8 cellular contexts compared by ENCODE assay signal in genomic region chr12:1594295-1595025, GRCh38. TPM values are rescaled to one million over a fixed set of nuclear protein-coding genes. Genes with fewer than 3 reads are reported as not detected.
A peak's percentile ranks its signal among the peaks of the same experiment; 100 is the strongest.
DNase-seq lines count a peak whose midpoint lies in the region; ATAC-seq, FAIRE-seq and TF ChIP-seq lines count a peak whose summit lies in the region.

A gene with protein sequence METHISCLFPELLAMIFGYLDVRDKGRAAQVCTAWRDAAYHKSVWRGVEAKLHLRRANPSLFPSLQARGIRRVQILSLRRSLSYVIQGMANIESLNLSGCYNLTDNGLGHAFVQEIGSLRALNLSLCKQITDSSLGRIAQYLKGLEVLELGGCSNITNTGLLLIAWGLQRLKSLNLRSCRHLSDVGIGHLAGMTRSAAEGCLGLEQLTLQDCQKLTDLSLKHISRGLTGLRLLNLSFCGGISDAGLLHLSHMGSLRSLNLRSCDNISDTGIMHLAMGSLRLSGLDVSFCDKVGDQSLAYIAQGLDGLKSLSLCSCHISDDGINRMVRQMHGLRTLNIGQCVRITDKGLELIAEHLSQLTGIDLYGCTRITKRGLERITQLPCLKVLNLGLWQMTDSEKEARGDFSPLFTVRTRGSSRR (minus strand): TSS chr12:1594581. CDS start chr12:1594066, 515 bp downstream.

- POLR2A ChIA-PET in HepG2 (lab: Yijun Ruan, JAX) = no interaction called here

- no peaks in the 10 kb centered on the region for H3K9me3 ChIP-seq in HepG2 (ENCODE audit: low read length)

- FAIRE-seq in HepG2 (lab: Jason Lieb, UNC) = no peak

- peaks cover 52% of the 10 kb centered on the region for H3K4me1 ChIP-seq in HepG2 (ENCODE audit: insufficient read depth, low read length)

- intact Hi-C loops in HepG2 (cut with micrococcal nuclease; ENCODE audit: unreplicated experiment) = no loop called here

- 4% methylated on average over 5 of the region's 111 CpGs for WGBS in HepG2 (ENCODE audit: low lambda C conversion rate)

- H3K36me3 ChIP-seq in HepG2 (replicated peaks in 1 of 2; ENCODE audit: control insufficient read depth in 1 of 2, insufficient read depth in 2 of 2, low read length in 2 of 2) = no peaks in the 10 kb centered on the region

- H2AFZ ChIP-seq in HepG2 (ENCODE audit: low read length) = peak within 1 kb of the TSS; percentile 33

- peaks cover 0 to 4% of the 10 kb centered on the region in 2 experiments; a peak in 2 of 5 replicates for H3K27me3 ChIP-seq in HepG2 (ENCODE audit: control insufficient read depth in 1 of 2, insufficient read depth in 2 of 2, low read length in 2 of 2)

- ATAC-seq in HG03378 (IDR thresholded peaks at IDR 0.05; ENCODE audit: unreplicated experiment) = peak; percentile 46
- peak; percentile 82 for ATAC-seq in HepG2

- H4K20me1 ChIP-seq in HepG2 (ENCODE audit: insufficient read depth, low read length) = peaks cover 17% of the 10 kb centered on the region; the same call in 1 of the 2 replicates

- in situ Hi-C loops in HepG2 (cut with HindIII; ENCODE audit: extremely low pct_ligation_motif_present, low pct_unique_long_range_greater_than_20kb) = loop anchor here (5.0 to 25.0 kb wide), 2 partner anchors 77 to 1032 kb away; no protein-coding TSS in a partner anchor

- peak; percentile 47 for TF ChIP-seq RAD21 in HepG2 (CRISPR knock-in tag; IDR thresholded peaks at IDR 0.05)

- peak within 1 kb of the TSS; percentile 66 to 83 (median 75) for H3K4me3 ChIP-seq in HepG2 (replicated peaks in 1 of 3; ENCODE audit: insufficient read depth in 1 of 3, low read depth in 2 of 3, low read length in 3 of 3)

- peaks cover 26% of the 10 kb centered on the region for H3K79me2 ChIP-seq in HepG2 (ENCODE audit: insufficient read depth, low read length)

- TF ChIP-seq EP300 in HepG2 (IDR thresholded peaks at IDR 0.05; ENCODE audit: low read depth in 2 of 2, low read length in 2 of 2) = 0 out of 4 replicates have a peak, but pooled peaks of 1 of the 2 experiments have one; percentile 12
- TF ChIP-seq EP300 in HepG2 (CRISPR knock-in tag; IDR thresholded peaks at IDR 0.05; ENCODE audit: borderline replicate concordance) = no peak

- CTCF ChIA-PET in HepG2 (lab: Yijun Ruan, JAX; ENCODE audit: low intra/inter-chr PET ratio, low total read pairs) = no interaction called here

- H3K4me2 ChIP-seq in HepG2 (ENCODE audit: low read depth, low read length) = peak within 1 kb of the TSS; percentile 99

- TF ChIP-seq CTCF in HepG2 (CRISPR knock-in tag; IDR thresholded peaks at IDR 0.05) = peak; percentile 34

- peak within 1 kb of the TSS; percentile 61 for H3K9ac ChIP-seq in HepG2 (ENCODE audit: insufficient read depth, low read depth, low read length)

- BruUV-seq in HepG2 (replicated peaks; lab: Mats Ljungman, UMichigan) = no TSS peak

- TF ChIP-seq POLR2A in GM19193 (IDR thresholded peaks at IDR 0.05; ENCODE audit: extremely low read depth, insufficient read depth, insufficient read length) = peak; percentile 57
- no peak for TF ChIP-seq POLR2A in HepG2 (IDR thresholded peaks at IDR 0.05; ENCODE audit: insufficient read depth in 1 of 2, low read depth in 2 of 2, low read length in 2 of 2)

- peak within 1 kb of the TSS; percentile 73 for H3K27ac ChIP-seq in HepG2 (ENCODE audit: extremely low read length, insufficient read depth, low read length)

- DNase-seq in AG20443 (ENCODE audit: low spot score) (peak; percentile 85), NCI-H524 treated with DMSO at 0.1 percent for 48 hours (lab: John Stamatoyannopoulos, UW) (peak; percentile 53), dedifferentiated amniotic fluid mesenchymal stem cell (ENCODE audit: extremely low spot score) (peak; percentile 78), HepG2 (ENCODE audit: low spot score) (peak; percentile 74)
- DNase-seq in activated CD4-positive, alpha-beta T cell treated with anti-CD3 and anti-CD28 coated beads, Interleukin-2, amount 50 U/mL, for 1 hour = peak; percentile 90
- peak; percentile 79 to 83 for DNase-seq in stimulated activated CD4-positive, alpha-beta T cell treated with anti-CD3 and anti-CD28 coated beads, Interleukin-2, amount 100 ng/mL, for 48 hours

TF ChIP-seq in HepG2, 621 proteins besides CTCF, POLR2A, EP300 and RAD21 (continues in another document):
- TF ChIP-seq GZF1 (CRISPR knock-in tag; IDR thresholded peaks at IDR 0.05) (no peak), NFE2L2 (IDR thresholded peaks at IDR 0.05; ENCODE audit: low read length) (no peak), YY1 (IDR thresholded peaks at IDR 0.05; ENCODE audit: insufficient read depth, insufficient replicate concordance, low read depth, low read length) (peak; percentile 23), ZZZ3 (CRISPR knock-in tag; IDR thresholded peaks at IDR 0.05; ENCODE audit: borderline replicate concordance) (no peak)
- TF ChIP-seq, protein P1, sequence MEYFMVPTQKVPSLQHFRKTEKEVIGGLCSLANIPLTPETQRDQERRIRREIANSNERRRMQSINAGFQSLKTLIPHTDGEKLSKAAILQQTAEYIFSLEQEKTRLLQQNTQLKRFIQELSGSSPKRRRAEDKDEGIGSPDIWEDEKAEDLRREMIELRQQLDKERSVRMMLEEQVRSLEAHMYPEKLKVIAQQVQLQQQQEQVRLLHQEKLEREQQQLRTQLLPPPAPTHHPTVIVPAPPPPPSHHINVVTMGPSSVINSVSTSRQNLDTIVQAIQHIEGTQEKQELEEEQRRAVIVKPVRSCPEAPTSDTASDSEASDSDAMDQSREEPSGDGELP (IDR thresholded peaks at IDR 0.05; ENCODE audit: borderline replicate concordance, low read depth) = no peak
- TF ChIP-seq, protein P2, sequence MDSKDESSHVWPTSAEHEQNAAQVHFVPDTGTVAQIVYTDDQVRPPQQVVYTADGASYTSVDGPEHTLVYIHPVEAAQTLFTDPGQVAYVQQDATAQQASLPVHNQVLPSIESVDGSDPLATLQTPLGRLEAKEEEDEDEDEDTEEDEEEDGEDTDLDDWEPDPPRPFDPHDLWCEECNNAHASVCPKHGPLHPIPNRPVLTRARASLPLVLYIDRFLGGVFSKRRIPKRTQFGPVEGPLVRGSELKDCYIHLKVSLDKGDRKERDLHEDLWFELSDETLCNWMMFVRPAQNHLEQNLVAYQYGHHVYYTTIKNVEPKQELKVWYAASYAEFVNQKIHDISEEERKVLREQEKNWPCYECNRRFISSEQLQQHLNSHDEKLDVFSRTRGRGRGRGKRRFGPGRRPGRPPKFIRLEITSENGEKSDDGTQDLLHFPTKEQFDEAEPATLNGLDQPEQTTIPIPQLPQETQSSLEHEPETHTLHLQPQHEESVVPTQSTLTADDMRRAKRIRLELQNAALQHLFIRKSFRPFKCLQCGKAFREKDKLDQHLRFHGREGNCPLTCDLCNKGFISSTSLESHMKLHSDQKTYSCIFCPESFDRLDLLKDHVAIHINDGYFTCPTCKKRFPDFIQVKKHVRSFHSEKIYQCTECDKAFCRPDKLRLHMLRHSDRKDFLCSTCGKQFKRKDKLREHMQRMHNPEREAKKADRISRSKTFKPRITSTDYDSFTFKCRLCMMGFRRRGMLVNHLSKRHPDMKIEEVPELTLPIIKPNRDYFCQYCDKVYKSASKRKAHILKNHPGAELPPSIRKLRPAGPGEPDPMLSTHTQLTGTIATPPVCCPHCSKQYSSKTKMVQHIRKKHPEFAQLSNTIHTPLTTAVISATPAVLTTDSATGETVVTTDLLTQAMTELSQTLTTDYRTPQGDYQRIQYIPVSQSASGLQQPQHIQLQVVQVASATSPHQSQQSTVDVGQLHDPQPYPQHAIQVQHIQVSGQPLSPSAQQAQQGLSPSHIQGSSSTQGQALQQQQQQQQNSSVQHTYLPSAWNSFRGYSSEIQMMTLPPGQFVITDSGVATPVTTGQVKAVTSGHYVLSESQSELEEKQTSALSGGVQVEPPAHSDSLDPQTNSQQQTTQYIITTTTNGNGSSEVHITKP (CRISPR knock-in tag; IDR thresholded peaks at IDR 0.05; ENCODE audit: low read depth) = peak; percentile 98

RNA-seq across cellular contexts. Expression of the gene that starts here (rescaled TPM):
- 5.5 and 7.0 TPM in 2 replicates for total RNA-seq in HepG2 (2016; rRNA removed; fragmentation: Illumina TruSeq; extraction: Trizol)
- total RNA-seq in HepG2 (2016; cell fraction: cytosol; rRNA removed; fragmentation: Illumina TruSeq; extraction: Trizol; ENCODE audit: low read depth) = 1.6 TPM in 2 replicates
- total RNA-seq in HepG2 (2016; cell fraction: insoluble cytoplasmic fraction; rRNA removed; fragmentation: Illumina TruSeq; extraction: Trizol) = 5.8 and 6.3 TPM in 2 replicates
- total RNA-seq in HepG2 (2016; cell fraction: membrane; rRNA removed; fragmentation: Illumina TruSeq; extraction: Trizol) = 7.3 and 8.4 TPM in 2 replicates
- total RNA-seq in HepG2 (2016; cell fraction: nucleus; rRNA removed; fragmentation: Illumina TruSeq; extraction: Trizol) = 3.5 and 4.2 TPM in 2 replicates
- 7.2 and 7.4 TPM in 2 replicates for polyA plus RNA-seq in HepG2 (2011; rRNA removed)
- polyA plus RNA-seq in HepG2 (2011; cell fraction: cytosol; rRNA removed) = 5.7 and 11.0 TPM in 2 replicates
- polyA plus RNA-seq in HepG2 (2011; cell fraction: nucleus; rRNA removed) = 4.8 and 5.6 TPM in 2 replicates
- polyA plus RNA-seq in HepG2 (2012) = 1.5 and 3.4 TPM in 2 replicates
- polyA plus RNA-seq in HepG2 (2016; cell fraction: cytosol; fragmentation: Illumina TruSeq; extraction: Trizol; ENCODE audit: low read depth) = 1.3 and 1.5 TPM in 2 replicates
- polyA plus RNA-seq in HepG2 (2016; cell fraction: insoluble cytoplasmic fraction; fragmentation: Illumina TruSeq; extraction: Trizol; ENCODE audit: low read depth) = 4.3 and 4.9 TPM in 2 replicates
- 3.9 and 4.6 TPM in 2 replicates for polyA plus RNA-seq in HepG2 (2016; cell fraction: membrane; fragmentation: Illumina TruSeq; extraction: Trizol; ENCODE audit: low read depth)
- 2.8 and 3.0 TPM in 2 replicates for polyA plus RNA-seq in HepG2 (2016; cell fraction: nucleus; fragmentation: Illumina TruSeq; extraction: Trizol; ENCODE audit: insufficient read depth, low read depth)
- 24.9 and 37.9 TPM in 2 replicates for polyA minus RNA-seq in HepG2 (2011; rRNA and poly(A)+ RNA removed; ENCODE audit: low replicate concordance)
- 5.9 and 9.1 TPM in 2 replicates for polyA minus RNA-seq in HepG2 (2011; cell fraction: cytosol; rRNA and poly(A)+ RNA removed)
- 3.3 and 4.5 TPM in 2 replicates for polyA minus RNA-seq in HepG2 (2011; cell fraction: nucleus; rRNA and poly(A)+ RNA removed)

Comparison
In these comparisons a context has a peak if more than half of its experiments do, and no peak if none do; other contexts are left out.
1. Peak in every context shown above with its lines: DNase-seq, ATAC-seq, H3K4me3 ChIP-seq and H3K27ac ChIP-seq.